In genomic region chr9:131963087-131963715, GRCh38 we compare ENCODE assay signal across 17 cellular contexts.
"Had no signal": no experiment of that assay in that cellular context is flagged by ENCODE, and none has a peak within 500 bp of the region (broad histone marks: within the 10 kb centered on the region; RNA-seq: fewer than 3 reads in every experiment).

No MANE protein-coding gene starts in this region.

- ATAC-seq: esophagus mucosa; gastrocnemius medialis; heart right ventricle; left lobe of liver; mucosa of descending colon; naive thymus-derived CD8-positive, alpha-beta T cell; sciatic nerve had no signal

- H3K27ac ChIP-seq: coronary artery, gastrocnemius medialis, heart right ventricle, skin epidermis had no signal

- H3K27me3 ChIP-seq: gastrocnemius medialis, heart right ventricle had no signal

- H3K36me3 ChIP-seq: gastrocnemius medialis had no signal

- H3K4me3 ChIP-seq: coronary artery, gastrocnemius medialis, heart right ventricle, mucosa of descending colon, skin epidermis had no signal

- H3K27me3 Mint-ChIP-seq: naive thymus-derived CD8-positive, alpha-beta T cell had no signal

- H3K9me3 ChIP-seq: gastrocnemius medialis, heart right ventricle, mucosa of descending colon had no signal

- DNase-seq: effector CD4-positive, alpha-beta T cell; gastrocnemius medialis; heart right ventricle; islet precursor cell; mammary epithelial cell; mucosa of descending colon; naive thymus-derived CD8-positive, alpha-beta T cell; posterior cingulate gyrus; stimulated activated CD4-positive, alpha-beta T cell treated with anti-CD3 and anti-CD28 coated beads, Interleukin-12 subunit alpha, Interleukin-12 subunit beta, amount 100 ng/mL, for 4 hours; stimulated activated naive CD4-positive, alpha-beta T cell treated with Interleukin-2 at 50 U/mL for 16 hours; trophoblast cell had no signal

- H3K4me3 Mint-ChIP-seq: naive thymus-derived CD8-positive, alpha-beta T cell; neural crest cell had no signal
